In the genomic region with DNA sequence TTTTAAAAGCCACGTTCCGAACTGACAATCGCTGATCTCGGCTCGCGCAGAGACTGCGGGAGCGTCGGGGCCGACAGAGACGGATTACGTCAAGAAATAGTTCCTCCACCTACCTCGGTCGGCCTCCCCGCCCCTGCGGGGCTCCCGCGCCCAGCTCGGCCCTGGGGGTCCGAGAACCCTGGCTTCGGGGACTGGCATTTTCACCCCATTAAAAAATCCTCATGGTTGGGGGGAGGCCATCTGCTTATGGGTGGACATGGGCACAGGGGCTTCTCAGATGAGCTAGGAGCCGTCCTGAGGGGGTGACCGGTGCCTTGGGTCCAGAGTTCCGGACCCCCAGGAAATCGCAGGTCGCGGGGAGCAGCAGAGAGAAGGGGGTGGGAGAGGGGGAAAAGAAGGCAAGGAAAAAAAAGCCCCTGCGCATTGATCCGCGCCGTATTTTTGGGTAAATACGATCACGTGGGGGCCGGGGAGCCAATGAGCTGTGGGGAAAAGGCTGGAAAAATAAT, we compare ENCODE assay signal across 9 cellular contexts. TPM values are rescaled to one million over a fixed set of nuclear protein-coding genes. Genes with fewer than 3 reads are reported as not detected.
DNase-seq lines count a peak whose midpoint lies in the region; ATAC-seq and TF ChIP-seq lines count a peak whose summit lies in the region.
"Had no signal": no experiment of that assay in that cellular context is flagged by ENCODE, and none has a peak within 500 bp of the region (broad histone marks: within the 10 kb centered on the region; RNA-seq: fewer than 3 reads in every experiment).

No MANE protein-coding gene starts in this region.

- H3K4me3 ChIP-seq in A673 (ENCODE audit: low read depth, low read length, poor library complexity, severe bottlenecking): peak overlapping the region; percentile 70
- H3K4me3 ChIP-seq in iPS-18a (ENCODE audit: low read length): peak overlapping the region; percentile 35

- H3K9me3 ChIP-seq in A673 (ENCODE audit: low read depth, low read length, poor library complexity, severe bottlenecking): no peaks in the 10 kb centered on the region
- H3K9me3 ChIP-seq in iPS-18a (ENCODE audit: control insufficient read depth, low read depth, low read length): no peaks in the 10 kb centered on the region

- DNase-seq in A673 (ENCODE audit: low spot score) (peak; percentile 94), H4 (ENCODE audit: low spot score) (peak; percentile 49), SK-MEL-5 (ENCODE audit: low read depth, low spot score) (peak; percentile 79), AML-193 (lab: John Stamatoyannopoulos, UW) (no peak)

- no TSS peak for BruUV-seq in A673 (replicated peaks; lab: Mats Ljungman, UMichigan)

- POLR2A ChIA-PET in A673 (lab: Charles Lee; ENCODE audit: low non-redundant PET): interaction anchor here (0.5 to 1.1 kb wide), 2 partner anchors 12 to 26 kb away, joined by 3 to 5 read pairs; no protein-coding TSS in a partner anchor

- H3K36me3 ChIP-seq in A673 (ENCODE audit: insufficient read depth, low read length, poor library complexity, severe bottlenecking) (peaks cover 9% of the 10 kb centered on the region), iPS-18a (ENCODE audit: control insufficient read depth, low read depth, low read length) (no peaks in the 10 kb centered on the region)

- no peak overlapping the region for H3K9ac ChIP-seq in iPS-18a (ENCODE audit: low read length)

- in situ Hi-C loops in SK-MEL-5 (cut with HindIII; ENCODE audit: low pct_unique_long_range_greater_than_20kb, low sequenced_read_pairs): no loop called here

- ATAC-seq in GM18502 (IDR thresholded peaks at IDR 0.05; ENCODE audit: poor library complexity, unreplicated experiment): no peak
- no peak for ATAC-seq in HG02798 (IDR thresholded peaks at IDR 0.05; ENCODE audit: poor library complexity, unreplicated experiment)
- no peak for ATAC-seq in GM21723 (IDR thresholded peaks at IDR 0.05; ENCODE audit: unreplicated experiment)

- CTCF ChIA-PET in A673 (lab: Charles Lee): interaction anchor here (0.7 to 0.9 kb wide), 2 partner anchors 9 to 14 kb away, joined by 3 to 13 read pairs; partner anchors contain the start of genes HOXC10 and HOXC8

- H3K4me1 ChIP-seq in A673 (ENCODE audit: insufficient read depth, low read length, poor library complexity, severe bottlenecking) (peaks cover 66% of the 10 kb centered on the region), iPS-18a (ENCODE audit: control insufficient read depth, low read depth, low read length) (peaks cover 7% of the 10 kb centered on the region)

- intact Hi-C loops in A673 (cut with micrococcal nuclease; ENCODE audit: unreplicated experiment): no loop called here

- H3K27ac ChIP-seq in A673 (ENCODE audit: low read depth, low read length, poor library complexity, severe bottlenecking): peak overlapping the region; percentile 97
- H3K27ac ChIP-seq in iPS-18a (ENCODE audit: low read length): no peak overlapping the region
- H3K27ac ChIP-seq: epithelial cell of prostate had no signal

- no peaks in the 10 kb centered on the region for H3K27me3 ChIP-seq in A673 (replicated peaks; ENCODE audit: insufficient read depth, low read depth, low read length, poor library complexity)
- H3K27me3 ChIP-seq in iPS-18a (ENCODE audit: control insufficient read depth, insufficient read depth, low read length): peaks cover 100% of the 10 kb centered on the region

- no peak for TF ChIP-seq CTCF in A673 (conservative IDR thresholded peaks at IDR 0.05; ENCODE audit: low read depth, low read length)

RNA-seq across cellular contexts. Expression of gene HOXC9, which starts 0.3 kb away (rescaled TPM):
- 21.1 and 22.3 TPM in 2 replicates for total RNA-seq in A673 (2021)
- total RNA-seq in H4 (2014; rRNA removed; shearing (Covaris generic)): 2.4 and 5.6 TPM in 2 replicates
- 7.2 and 9.4 TPM in 2 replicates for total RNA-seq in SK-MEL-5 (2014; rRNA removed; shearing (Covaris generic))
- 12.0 and 14.2 TPM in 2 replicates for polyA plus RNA-seq in SK-MEL-5 (2015; cell fraction: cytosol; rRNA removed)
- 0.28 and 1.6 TPM in 2 replicates for polyA plus RNA-seq in SK-MEL-5 (2015; cell fraction: nucleus; rRNA removed)

RNA-seq across cellular contexts. Expression of gene HOXC8, which starts 9.1 kb away (rescaled TPM):
- total RNA-seq in A673 (2021): 10.9 and 11.1 TPM in 2 replicates
- total RNA-seq in H4 (2014; rRNA removed; shearing (Covaris generic)): 0.45 TPM in 1 of 2 replicates, not detected in the other
- 1.0 and 1.1 TPM in 2 replicates for total RNA-seq in SK-MEL-5 (2014; rRNA removed; shearing (Covaris generic))
- polyA plus RNA-seq in SK-MEL-5 (2015; cell fraction: cytosol; rRNA removed): 4.2 and 5.3 TPM in 2 replicates
- 6.3 and 7.8 TPM in 2 replicates for polyA plus RNA-seq in SK-MEL-5 (2015; cell fraction: nucleus; rRNA removed)

RNA-seq across cellular contexts. Expression of gene HOXC10, which starts 14.7 kb away (rescaled TPM):
- 27.8 and 30.4 TPM in 2 replicates for total RNA-seq in A673 (2021)
- 2.0 and 8.7 TPM in 2 replicates for total RNA-seq in H4 (2014; rRNA removed; shearing (Covaris generic))
- 0.45 and 0.53 TPM in 2 replicates for total RNA-seq in SK-MEL-5 (2014; rRNA removed; shearing (Covaris generic))
- polyA plus RNA-seq in SK-MEL-5 (2015; cell fraction: cytosol; rRNA removed): 4.3 and 6.6 TPM in 2 replicates
- 1.7 and 2.5 TPM in 2 replicates for polyA plus RNA-seq in SK-MEL-5 (2015; cell fraction: nucleus; rRNA removed)

RNA-seq across cellular contexts. Expression of gene HOTAIR, which starts 24.9 kb away (rescaled TPM):
- 5.4 and 5.5 TPM in 2 replicates for total RNA-seq in A673 (2021)
- total RNA-seq in H4 (2014; rRNA removed; shearing (Covaris generic)): 1.6 and 2.7 TPM in 2 replicates
- total RNA-seq in SK-MEL-5 (2014; rRNA removed; shearing (Covaris generic)): 0.08 TPM in 1 of 2 replicates, not detected in the other
- polyA plus RNA-seq in SK-MEL-5 (2015; cell fraction: cytosol; rRNA removed): 0.24 TPM in 1 of 2 replicates, not detected in the other
- polyA plus RNA-seq in SK-MEL-5 (2015; cell fraction: nucleus; rRNA removed): 0.30 and 1.3 TPM in 2 replicates

RNA-seq across cellular contexts. Expression of gene HOXC11, which starts 26.7 kb away (rescaled TPM):
- 5.7 and 7.0 TPM in 2 replicates for total RNA-seq in A673 (2021)
- 0.21 and 1.1 TPM in 2 replicates for total RNA-seq in H4 (2014; rRNA removed; shearing (Covaris generic))
- total RNA-seq in SK-MEL-5 (2014; rRNA removed; shearing (Covaris generic)): 0.51 and 0.61 TPM in 2 replicates
- polyA plus RNA-seq in SK-MEL-5 (2015; cell fraction: cytosol; rRNA removed): 0.39 TPM in 2 replicates
- 0.47 and 1.2 TPM in 2 replicates for polyA plus RNA-seq in SK-MEL-5 (2015; cell fraction: nucleus; rRNA removed)

Comparison
In these comparisons a context has a peak if more than half of its experiments do, and no peak if none do; other contexts are left out.
1. DNase-seq: peak in A673 (single experiment), H4 (single experiment) and SK-MEL-5 (single experiment); none in AML-193 (0 of 2).